In genomic region chr2:197784956-197785941, GRCh38 we compare ENCODE assay signal across 9 cellular contexts. TPM values are rescaled to one million over a fixed set of nuclear protein-coding genes. Genes with fewer than 3 reads are reported as not detected.
A peak's percentile ranks its signal among the peaks of the same experiment; 100 is the strongest.
DNase-seq lines count a peak whose midpoint lies in the region; TF ChIP-seq lines count a peak whose summit lies in the region.
"Had no signal": no experiment of that assay in that cellular context is flagged by ENCODE, and none has a peak within 500 bp of the region (broad histone marks: within the 10 kb centered on the region; RNA-seq: fewer than 3 reads in every experiment).

BOLL (minus strand) TSS chr2:197785319; CDS start chr2:197781850, 3,469 bp downstream.

- POLR2A ChIA-PET in CD4-positive, alpha-beta memory T cell (lab: Charles Lee; ENCODE audit: partially characterized antibody): no interaction called here

- intact Hi-C loops in CD4-positive, alpha-beta memory T cell (cut with micrococcal nuclease): no loop called here
- intact Hi-C loops in posterior vena cava (cut with DNase I): no loop called here

- no peaks in the 10 kb centered on the region for H3K4me1 ChIP-seq in CD4-positive, alpha-beta memory T cell (ENCODE audit: insufficient read depth, low read length)

- peaks cover 0 to 1% (median 0%) of the 10 kb centered on the region in 4 donors for H3K4me1 Mint-ChIP-seq in CD4-positive, alpha-beta memory T cell
- H3K4me1 Mint-ChIP-seq in T-helper 1 cell treated with Interleukin-12 subunit alpha and Interleukin-12 subunit beta and Interleukin-4 antibody, amounts not matched to agents 30 μg/mL and 1 μg/mL, for 36 hours (ENCODE audit: low read depth): peaks cover 4% of the 10 kb centered on the region
- H3K4me1 Mint-ChIP-seq in glutamatergic neuron (ENCODE audit: low read depth, unreplicated experiment): no peaks in the 10 kb centered on the region

- H3K27me3 ChIP-seq in CD4-positive, alpha-beta memory T cell (ENCODE audit: insufficient read depth, low read length): no peaks in the 10 kb centered on the region

- peak within 1 kb of the TSS; percentile 36 to 51 for H3K4me3 ChIP-seq in CD4-positive, alpha-beta memory T cell (ENCODE audit: low read length in 2 of 2)

- H3K36me3 Mint-ChIP-seq in CD4-positive, alpha-beta memory T cell: no peaks in the 10 kb centered on the region
- H3K36me3 Mint-ChIP-seq in T-helper 1 cell treated with Interleukin-12 subunit alpha and Interleukin-12 subunit beta and Interleukin-4 antibody, amounts not matched to agents 30 μg/mL and 1 μg/mL, for 36 hours (ENCODE audit: low read depth): no peaks in the 10 kb centered on the region
- no peaks in the 10 kb centered on the region for H3K36me3 Mint-ChIP-seq in glutamatergic neuron (ENCODE audit: unreplicated experiment)

- no peaks in the 10 kb centered on the region for H3K9me3 Mint-ChIP-seq in CD4-positive, alpha-beta memory T cell
- no peaks in the 10 kb centered on the region for H3K9me3 Mint-ChIP-seq in T-helper 1 cell treated with Interleukin-12 subunit alpha and Interleukin-12 subunit beta and Interleukin-4 antibody, amounts not matched to agents 30 μg/mL and 1 μg/mL, for 36 hours
- H3K9me3 Mint-ChIP-seq in glutamatergic neuron (ENCODE audit: unreplicated experiment): no peaks in the 10 kb centered on the region

- H3K27ac Mint-ChIP-seq in CD4-positive, alpha-beta memory T cell: peak within 1 kb of the TSS in 2 of 7 donors; percentile 42 to 53
- no peak within 1 kb of the TSS for H3K27ac Mint-ChIP-seq in T-helper 1 cell treated with Interleukin-12 subunit alpha and Interleukin-12 subunit beta and Interleukin-4 antibody, amounts not matched to agents 30 μg/mL and 1 μg/mL, for 36 hours
- H3K27ac Mint-ChIP-seq in glutamatergic neuron (ENCODE audit: unreplicated experiment): no peak within 1 kb of the TSS

- no peaks in the 10 kb centered on the region for H3K9me3 ChIP-seq in CD4-positive, alpha-beta memory T cell (ENCODE audit: control insufficient read depth in 1 of 2, low read length in 2 of 2)

- peaks cover 10 to 14% of the 10 kb centered on the region in 2 donors for H3K27me3 Mint-ChIP-seq in CD4-positive, alpha-beta memory T cell
- H3K27me3 Mint-ChIP-seq in T-helper 1 cell treated with Interleukin-12 subunit alpha and Interleukin-12 subunit beta and Interleukin-4 antibody, amounts not matched to agents 30 μg/mL and 1 μg/mL, for 36 hours (ENCODE audit: low read depth): peaks cover 29% of the 10 kb centered on the region
- peaks cover 1% of the 10 kb centered on the region for H3K27me3 Mint-ChIP-seq in glutamatergic neuron (ENCODE audit: unreplicated experiment)

- CTCF ChIA-PET in CD4-positive, alpha-beta memory T cell (lab: Charles Lee; ENCODE audit: partially characterized antibody): no interaction called here

- TF ChIP-seq CTCF in glutamatergic neuron (IDR thresholded peaks at IDR 0.05; ENCODE audit: partially characterized antibody, unreplicated experiment): no peak

- H3K36me3 ChIP-seq in CD4-positive, alpha-beta memory T cell (ENCODE audit: insufficient read depth, low read length): no peaks in the 10 kb centered on the region

- no peak within 1 kb of the TSS for H3K27ac ChIP-seq in CD4-positive, alpha-beta memory T cell (ENCODE audit: low read depth, low read length)

- H3K4me3 Mint-ChIP-seq in CD4-positive, alpha-beta memory T cell: peak within 1 kb of the TSS; percentile 70 to 82 (median 74)
- peak within 1 kb of the TSS; percentile 79 for H3K4me3 Mint-ChIP-seq in T-helper 1 cell treated with Interleukin-12 subunit alpha and Interleukin-12 subunit beta and Interleukin-4 antibody, amounts not matched to agents 30 μg/mL and 1 μg/mL, for 36 hours
- H3K4me3 Mint-ChIP-seq in glutamatergic neuron (ENCODE audit: unreplicated experiment): peak within 1 kb of the TSS; percentile 20

- no peak for DNase-seq in CD4-positive, alpha-beta memory T cell
- no peak for DNase-seq in glutamatergic neuron
- peak; percentile 80 for DNase-seq in posterior vena cava (ENCODE audit: low spot score)
- no peak for DNase-seq in NCI-H345 (lab: John Stamatoyannopoulos, UW)
- no peak for DNase-seq in islet precursor cell
- no peak for DNase-seq in epidermal melanocyte (ENCODE audit: insufficient read length, low spot score)
- DNase-seq in hepatic stellate cell (ENCODE audit: low spot score): no peak
- DNase-seq: anterior cingulate cortex had no signal

RNA-seq across cellular contexts. Expression of gene BOLL, which starts in this region (rescaled TPM):
- total RNA-seq in CD4-positive, alpha-beta memory T cell: not detected
- not detected for polyA plus RNA-seq in CD4-positive, alpha-beta memory T cell
- total RNA-seq in glutamatergic neuron (ENCODE audit: unreplicated experiment): not detected
- not detected for total RNA-seq in posterior vena cava

Comparison
In these comparisons a context has a peak if more than half of its experiments do, and no peak if none do; other contexts are left out.
1. Peak in DNase-seq in posterior vena cava; RNA of the gene not detected or under 1 TPM.
2. H3K4me3 Mint-ChIP-seq: peak in every context shown above with its lines; median percentile 79 in T-helper 1 cell treated with Interleukin-12 subunit alpha and Interleukin-12 subunit beta and Interleukin-4 antibody, amounts not matched to agents 30 μg/mL and 1 μg/mL, for 36 hours; 74 in CD4-positive, alpha-beta memory T cell; 20 in glutamatergic neuron.